28 cellular contexts compared by ENCODE assay signal in genomic region chr7:115793958-115794702, GRCh38.
"Had no signal": no experiment of that assay in that cellular context is flagged by ENCODE, and none has a peak within 500 bp of the region (broad histone marks: within the 10 kb centered on the region; RNA-seq: fewer than 3 reads in every experiment).

No MANE protein-coding gene starts in this region.

- ATAC-seq: stimulated activated effector memory CD8-positive, alpha-beta T cell treated with anti-CD3 and anti-CD28 coated beads, Interleukin-12 subunit alpha, Interleukin-12 subunit beta, amount 100 ng/mL, for 72 hours; stimulated activated memory B cell treated with anti-CD40 and anti-IgM and Interleukin-4, amounts not matched to agents 10 μg/mL and 1 μg/mL and 100 μg/mL, for 72 hours; stimulated activated naive B cell treated with anti-CD40 and anti-IgM and Interleukin-4, amounts not matched to agents 10 μg/mL and 1 μg/mL and 100 μg/mL, for 72 hours; stimulated activated naive CD8-positive, alpha-beta T cell treated with anti-CD3 and anti-CD28 coated beads, Interleukin-15, amount 100 ng/mL, for 72 hours; stimulated activated naive CD8-positive, alpha-beta T cell treated with anti-CD3 and anti-CD28 coated beads, Interleukin-15, Interleukin-2, amounts not matched to agents 100 U/mL and 50 U/mL, for 24 hours; upper lobe of right lung had no signal

- H3K9me3 ChIP-seq: suprapubic skin, testis, thoracic aorta, thyroid gland, tibial artery, transverse colon, upper lobe of right lung, uterus, vagina had no signal

- H3K27ac Mint-ChIP-seq: stimulated activated effector memory CD8-positive, alpha-beta T cell treated with anti-CD3 and anti-CD28 coated beads, Interleukin-12 subunit alpha, Interleukin-12 subunit beta, amount 100 ng/mL, for 72 hours; stimulated activated memory B cell treated with anti-CD40 and anti-IgM and Interleukin-4, amounts not matched to agents 10 μg/mL and 1 μg/mL and 100 μg/mL, for 72 hours; stimulated activated naive B cell treated with anti-CD40 and anti-IgM and Interleukin-4, amounts not matched to agents 10 μg/mL and 1 μg/mL and 100 μg/mL, for 72 hours; stimulated activated naive CD8-positive, alpha-beta T cell treated with anti-CD3 and anti-CD28 coated beads, Interleukin-15, amount 100 ng/mL, for 72 hours; stimulated activated naive CD8-positive, alpha-beta T cell treated with anti-CD3 and anti-CD28 coated beads, Interleukin-15, Interleukin-2, amounts not matched to agents 100 ng/mL and 50 ng/mL, for 24 hours; type B pancreatic cell had no signal

- H3K4me3 ChIP-seq: stomach, suprapubic skin, testis, thoracic aorta, thyroid gland, tibial artery, tibial nerve, transverse colon, upper lobe of left lung, upper lobe of right lung, uterus, vagina had no signal

- H3K36me3 Mint-ChIP-seq: stimulated activated effector memory CD8-positive, alpha-beta T cell treated with anti-CD3 and anti-CD28 coated beads, Interleukin-12 subunit alpha, Interleukin-12 subunit beta, amount 100 ng/mL, for 72 hours; stimulated activated memory B cell treated with anti-CD40 and anti-IgM and Interleukin-4, amounts not matched to agents 10 μg/mL and 1 μg/mL and 100 μg/mL, for 72 hours; stimulated activated naive B cell treated with anti-CD40 and anti-IgM and Interleukin-4, amounts not matched to agents 10 μg/mL and 1 μg/mL and 100 μg/mL, for 72 hours; type B pancreatic cell had no signal

- H3K36me3 ChIP-seq: stomach, suprapubic skin, thoracic aorta, thyroid gland, tibial artery, tibial nerve, transverse colon, upper lobe of left lung, upper lobe of right lung, uterus, vagina had no signal

- H3K9me3 Mint-ChIP-seq: stimulated activated effector memory CD8-positive, alpha-beta T cell treated with anti-CD3 and anti-CD28 coated beads, Interleukin-12 subunit alpha, Interleukin-12 subunit beta, amount 100 ng/mL, for 72 hours; stimulated activated memory B cell treated with anti-CD40 and anti-IgM and Interleukin-4, amounts not matched to agents 10 μg/mL and 1 μg/mL and 100 μg/mL, for 72 hours; stimulated activated naive B cell treated with anti-CD40 and anti-IgM and Interleukin-4, amounts not matched to agents 10 μg/mL and 1 μg/mL and 100 μg/mL, for 72 hours; stimulated activated naive CD8-positive, alpha-beta T cell treated with anti-CD3 and anti-CD28 coated beads, Interleukin-15, Interleukin-2, amounts not matched to agents 100 ng/mL and 50 ng/mL, for 24 hours; type B pancreatic cell had no signal

- H3K4me1 Mint-ChIP-seq: stimulated activated effector memory CD8-positive, alpha-beta T cell treated with anti-CD3 and anti-CD28 coated beads, Interleukin-12 subunit alpha, Interleukin-12 subunit beta, amount 100 ng/mL, for 72 hours; stimulated activated memory B cell treated with anti-CD40 and anti-IgM and Interleukin-4, amounts not matched to agents 10 μg/mL and 1 μg/mL and 100 μg/mL, for 72 hours; stimulated activated naive B cell treated with anti-CD40 and anti-IgM and Interleukin-4, amounts not matched to agents 10 μg/mL and 1 μg/mL and 100 μg/mL, for 72 hours; stimulated activated naive CD8-positive, alpha-beta T cell treated with anti-CD3 and anti-CD28 coated beads, Interleukin-15, amount 100 ng/mL, for 72 hours had no signal

- H3K27ac ChIP-seq: stomach, suprapubic skin, testis, thoracic aorta, thyroid gland, tibial artery, tibial nerve, transverse colon, upper lobe of left lung, upper lobe of right lung, uterus, vagina had no signal

- H3K27me3 Mint-ChIP-seq: stimulated activated memory B cell treated with anti-CD40 and anti-IgM and Interleukin-4, amounts not matched to agents 10 μg/mL and 1 μg/mL and 100 μg/mL, for 72 hours; stimulated activated naive B cell treated with anti-CD40 and anti-IgM and Interleukin-4, amounts not matched to agents 10 μg/mL and 1 μg/mL and 100 μg/mL, for 72 hours; stimulated activated naive CD8-positive, alpha-beta T cell treated with anti-CD3 and anti-CD28 coated beads, Interleukin-15, amount 100 ng/mL, for 72 hours; type B pancreatic cell had no signal

- DNase-seq: stimulated activated CD4-positive, alpha-beta T cell treated with anti-CD3 and anti-CD28 coated beads, Interleukin-2, amount 100 ng/mL, for 48 hours; stimulated activated CD4-positive, alpha-beta T cell treated with anti-CD3 and anti-CD28 coated beads, Interleukin-4, amount 100 ng/mL, for 1 hour; stimulated activated CD4-positive, alpha-beta T cell treated with anti-CD3 and anti-CD28 coated beads, Interleukin-4, amount 100 ng/mL, for 24 hours; stimulated activated CD4-positive, alpha-beta T cell treated with anti-CD3 and anti-CD28 coated beads, Interleukin-4, amount 100 ng/mL, for 4 hours; stimulated activated CD8-positive, alpha-beta memory T cell treated with anti-CD3 and anti-CD28 coated beads, Interleukin-4, amount 100 ng/mL, for 48 hours; stimulated activated naive B cell treated with anti-CD40 and anti-IgM and Interleukin-4, amounts not matched to agents 10 μg/mL and 1 μg/mL and 100 μg/mL, for 72 hours; stimulated activated naive CD4-positive, alpha-beta T cell; stimulated activated naive CD4-positive, alpha-beta T cell treated with Interleukin-2 at 50 U/mL for 16 hours; stimulated activated naive CD8-positive, alpha-beta T cell treated with anti-CD3 and anti-CD28 coated beads, Interleukin-15, amount 100 ng/mL, for 72 hours; stimulated activated naive CD8-positive, alpha-beta T cell treated with anti-CD3 and anti-CD28 coated beads, Interleukin-15, Interleukin-2, amounts not matched to agents 100 U/mL and 50 U/mL, for 24 hours; stomach; substantia nigra; testis; thyroid gland; tibial artery; transverse colon; trophoblast cell; upper lobe of left lung; upper lobe of right lung; uterus had no signal

- H3K4me3 Mint-ChIP-seq: stimulated activated effector memory CD8-positive, alpha-beta T cell treated with anti-CD3 and anti-CD28 coated beads, Interleukin-12 subunit alpha, Interleukin-12 subunit beta, amount 100 ng/mL, for 72 hours; stimulated activated memory B cell treated with anti-CD40 and anti-IgM and Interleukin-4, amounts not matched to agents 10 μg/mL and 1 μg/mL and 100 μg/mL, for 72 hours; stimulated activated naive B cell treated with anti-CD40 and anti-IgM and Interleukin-4, amounts not matched to agents 10 μg/mL and 1 μg/mL and 100 μg/mL, for 72 hours; stimulated activated naive CD8-positive, alpha-beta T cell treated with anti-CD3 and anti-CD28 coated beads, Interleukin-15, amount 100 ng/mL, for 72 hours; stimulated activated naive CD8-positive, alpha-beta T cell treated with anti-CD3 and anti-CD28 coated beads, Interleukin-15, Interleukin-2, amounts not matched to agents 100 ng/mL and 50 ng/mL, for 24 hours; type B pancreatic cell had no signal

- H3K27me3 ChIP-seq: stomach, suprapubic skin, testis, thyroid gland, tibial artery, tibial nerve, transverse colon, upper lobe of left lung, upper lobe of right lung, uterus, vagina had no signal

- H3K4me1 ChIP-seq: stomach, suprapubic skin, testis, thyroid gland, tibial artery, tibial nerve, transverse colon, upper lobe of left lung, upper lobe of right lung, uterus, vagina had no signal
